ENCODE assay signal across 9 cellular contexts in the genomic region with DNA sequence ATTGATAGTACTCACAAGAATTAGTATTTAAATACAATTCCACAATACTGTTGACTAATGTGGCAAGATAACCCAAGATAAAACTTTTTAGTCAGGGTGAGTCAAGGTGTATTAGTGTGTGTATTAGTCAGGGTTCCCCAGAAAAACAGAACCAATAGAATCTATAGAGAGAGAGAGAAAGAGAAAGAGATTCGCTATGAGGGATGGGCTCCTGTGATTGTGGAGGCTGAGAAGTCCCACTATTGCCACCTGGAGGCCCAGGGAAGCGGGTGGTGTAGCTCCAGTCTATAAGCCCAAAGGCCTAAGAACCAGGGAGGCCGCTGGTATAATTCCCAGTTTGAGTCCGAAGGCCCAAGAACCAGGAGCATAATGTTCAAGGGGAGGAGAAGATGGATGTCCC.
DNase-seq lines count a peak whose midpoint lies in the region; TF ChIP-seq lines count a peak whose summit lies in the region.
"Had no signal": no experiment of that assay in that cellular context is flagged by ENCODE, and none has a peak within 500 bp of the region (broad histone marks: within the 10 kb centered on the region; RNA-seq: fewer than 3 reads in every experiment).

No MANE protein-coding gene starts in this region.

- peak; percentile 28 for TF ChIP-seq CTCF in AG09309 (IDR thresholded peaks at IDR 0.05; ENCODE audit: control insufficient read depth, insufficient read depth, low read depth, low read length, missing control alignments)
- peak; percentile 9 for TF ChIP-seq CTCF in epithelial cell of esophagus (IDR thresholded peaks at IDR 0.05; ENCODE audit: insufficient read depth, low read depth, low read length, missing control alignments)

- DNase-seq in AG09309 (ENCODE audit: low read depth) = no peak
- peak; percentile 31 for DNase-seq in ELF-1 (ENCODE audit: low read depth, low spot score)
- peak; percentile 40 for DNase-seq in NCI-H146 treated with DMSO at 0.1 percent for 48 hours (lab: John Stamatoyannopoulos, UW; ENCODE audit: unreplicated experiment)
- peak; percentile 29 for DNase-seq in epithelial cell of esophagus (ENCODE audit: low read depth)
- no peak for DNase-seq in kidney glomerular epithelial cell (lab: John Stamatoyannopoulos, UW)
- no peak for DNase-seq in NCI-H1417 (lab: John Stamatoyannopoulos, UW)
- no peak for DNase-seq in NCI-H1930 (lab: John Stamatoyannopoulos, UW)
- no peak for DNase-seq in NCI-H1092 treated with DMSO at 0.1 percent for 48 hours (lab: John Stamatoyannopoulos, UW)
- DNase-seq: COR-L47 had no signal

- H3K4me3 ChIP-seq in AG09309 (ENCODE audit: control insufficient read depth, low read depth, low read length) (no peak overlapping the region), epithelial cell of esophagus (ENCODE audit: low read length) (no peak overlapping the region)

Comparison
In these comparisons a context has a peak if more than half of its experiments do, and no peak if none do; other contexts are left out.
1. DNase-seq: peak in ELF-1 (single experiment), NCI-H146 treated with DMSO at 0.1 percent for 48 hours (single experiment) and epithelial cell of esophagus (single experiment); none in AG09309 (single experiment), kidney glomerular epithelial cell (single experiment), NCI-H1417 (0 of 3), NCI-H1930 (0 of 2) and NCI-H1092 treated with DMSO at 0.1 percent for 48 hours (single experiment).